ENCODE assay signal across 23 cellular contexts in the genomic region with DNA sequence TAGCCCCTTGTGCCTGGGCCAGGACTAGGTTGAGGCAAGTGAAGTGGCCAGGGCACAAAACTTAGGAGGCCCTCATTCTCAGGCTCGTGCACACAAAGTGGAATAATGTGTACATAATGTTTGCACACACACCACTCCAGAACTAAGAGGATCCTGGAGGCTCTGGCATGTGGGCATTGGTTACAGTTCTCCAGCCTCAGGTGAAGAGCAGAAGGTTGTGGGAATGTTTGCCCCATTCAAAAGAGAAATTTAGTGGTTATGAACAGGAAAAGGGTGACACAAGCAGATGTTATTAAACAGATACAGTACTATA.
"Had no signal": no experiment of that assay in that cellular context is flagged by ENCODE, and none has a peak within 500 bp of the region (broad histone marks: within the 10 kb centered on the region; RNA-seq: fewer than 3 reads in every experiment).

No MANE protein-coding gene starts in this region.

- H3K4me1 ChIP-seq: vagina had no signal

- H3K27me3 Mint-ChIP-seq: activated naive CD8-positive, alpha-beta T cell treated with anti-CD3 and anti-CD28 coated beads for 36 hours; effector memory CD8-positive, alpha-beta T cell had no signal

- H3K36me3 ChIP-seq: colonic mucosa had no signal

- H3K9me3 Mint-ChIP-seq: activated naive CD8-positive, alpha-beta T cell treated with anti-CD3 and anti-CD28 coated beads for 36 hours; activated T-cell treated with anti-CD3 and anti-CD28 coated beads, Interleukin-2, amount 50 U/mL, for 4 hours; effector memory CD8-positive, alpha-beta T cell; nephron progenitor cell; stimulated activated effector memory CD8-positive, alpha-beta T cell treated with anti-CD3 and anti-CD28 coated beads, Interleukin-12 subunit alpha, Interleukin-12 subunit beta, amount 100 ng/mL, for 72 hours had no signal

- H3K27ac Mint-ChIP-seq: activated naive CD8-positive, alpha-beta T cell treated with anti-CD3 and anti-CD28 coated beads for 36 hours; nephron progenitor cell had no signal

- ATAC-seq: activated T-cell treated with anti-CD3 and anti-CD28 coated beads, Interleukin-2, amount 50 U/mL, for 4 hours; effector memory CD8-positive, alpha-beta T cell; esophagus mucosa; mucosa of descending colon; sciatic nerve; stimulated activated effector memory CD8-positive, alpha-beta T cell treated with anti-CD3 and anti-CD28 coated beads, Interleukin-12 subunit alpha, Interleukin-12 subunit beta, amount 100 ng/mL, for 72 hours had no signal

- H3K4me3 Mint-ChIP-seq: activated naive CD8-positive, alpha-beta T cell treated with anti-CD3 and anti-CD28 coated beads for 36 hours; activated T-cell treated with anti-CD3 and anti-CD28 coated beads, Interleukin-2, amount 50 U/mL, for 4 hours; effector memory CD8-positive, alpha-beta T cell; nephron progenitor cell; stimulated activated effector memory CD8-positive, alpha-beta T cell treated with anti-CD3 and anti-CD28 coated beads, Interleukin-12 subunit alpha, Interleukin-12 subunit beta, amount 100 ng/mL, for 72 hours had no signal

- H3K27me3 ChIP-seq: colonic mucosa, dorsolateral prefrontal cortex, vagina had no signal

- H3K4me3 ChIP-seq: colonic mucosa, dorsolateral prefrontal cortex, mucosa of descending colon, vagina had no signal

- H3K9me3 ChIP-seq: colonic mucosa, mucosa of descending colon, vagina had no signal

- DNase-seq: activated CD4-positive, alpha-beta T cell treated with anti-CD3 and anti-CD28 coated beads for 4 hours; activated CD4-positive, alpha-beta T cell treated with anti-CD3 and anti-CD28 coated beads, Interleukin-2, amount 50 U/mL, for 48 hours; activated CD4-positive, CD25-positive, alpha-beta regulatory T cell; activated CD8-positive, alpha-beta memory T cell treated with anti-CD3 and anti-CD28 coated beads, Interleukin-2, amount 50 U/mL, for 48 hours; activated naive CD4-positive, alpha-beta T cell treated with Interleukin-2 at 50 U/mL for 16 hours; activated naive CD8-positive, alpha-beta T cell treated with anti-CD3 and anti-CD28 coated beads for 36 hours; activated T-cell treated with anti-CD3 and anti-CD28 coated beads, Interleukin-2, amount 50 U/mL, for 4 hours; colonic mucosa; dorsolateral prefrontal cortex; effector memory CD8-positive, alpha-beta T cell; hippocampal formation; mesendoderm; mucosa of descending colon; nephron progenitor cell; occipital lobe; posterior cingulate gyrus; small intestine; stimulated activated CD4-positive, alpha-beta T cell treated with anti-CD3 and anti-CD28 coated beads, Interleukin-2, amount 100 ng/mL, for 24 hours; trophoblast cell had no signal

- H3K27ac ChIP-seq: colonic mucosa, dorsolateral prefrontal cortex, vagina had no signal
